12 cellular contexts compared by ENCODE assay signal in the genomic region with DNA sequence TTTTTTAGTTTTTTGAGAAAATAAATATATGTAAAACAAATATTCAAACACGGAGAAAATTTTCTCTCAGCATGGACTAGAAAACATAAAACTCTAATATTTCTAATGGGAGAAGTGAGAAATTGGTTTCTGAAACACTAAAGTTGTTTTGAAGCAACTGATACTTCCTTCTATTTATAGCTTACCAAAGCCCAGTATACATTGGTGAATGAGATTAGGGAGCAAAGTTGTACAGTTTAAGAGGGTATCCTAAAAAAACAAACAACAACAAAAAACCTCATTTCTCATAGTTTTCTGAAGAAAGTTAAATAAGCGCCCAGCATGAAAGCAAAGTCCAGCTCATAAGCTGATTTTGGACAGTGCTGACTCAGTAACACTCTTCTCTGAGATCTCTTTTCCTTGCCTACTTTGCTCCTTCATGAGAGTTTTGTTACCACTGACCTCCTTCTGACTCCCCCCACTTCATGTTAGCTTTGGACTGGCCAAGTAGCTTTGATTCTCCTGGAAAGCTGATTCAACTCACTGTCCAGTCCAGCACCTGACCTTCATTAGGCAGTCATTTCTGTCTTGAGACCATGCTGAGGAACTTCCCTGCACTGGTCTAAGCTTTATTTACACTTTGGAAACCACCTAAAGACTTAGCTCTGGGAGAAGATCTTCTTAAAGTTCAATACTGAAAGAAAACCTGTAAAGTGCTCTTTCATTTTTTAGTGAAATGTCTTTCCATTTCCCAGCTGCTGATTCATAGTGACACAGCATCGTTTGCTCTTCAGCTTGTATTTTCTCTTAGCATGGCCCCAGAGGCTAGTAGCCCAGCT. TPM values are rescaled to one million over a fixed set of nuclear protein-coding genes. Genes with fewer than 3 reads are reported as not detected.
DNase-seq lines count a peak whose midpoint lies in the region; ATAC-seq and TF ChIP-seq lines count a peak whose summit lies in the region.
"Had no signal": no experiment of that assay in that cellular context is flagged by ENCODE, and none has a peak within 500 bp of the region (broad histone marks: within the 10 kb centered on the region; RNA-seq: fewer than 3 reads in every experiment).

No MANE protein-coding gene starts in this region.

- BruUV-seq in OCI-LY7 (replicated peaks; lab: Mats Ljungman, UMichigan), result no TSS peak

- intact Hi-C loops in OCI-LY7 (cut with micrococcal nuclease; ENCODE audit: unreplicated experiment), result no loop called here

- H3K9me2 ChIP-seq in OCI-LY7 (ENCODE audit: insufficient read depth, low read length), result no peaks in the 10 kb centered on the region

- peaks cover under 1% of the 10 kb centered on the region for H3K36me3 Mint-ChIP-seq in T-helper 17 cell (ENCODE audit: low read depth)
- no peaks in the 10 kb centered on the region for H3K36me3 Mint-ChIP-seq in nephron progenitor cell (ENCODE audit: low read depth)

- no peak overlapping the region for H3K4me3 Mint-ChIP-seq in T-helper 17 cell
- H3K4me3 Mint-ChIP-seq in nephron progenitor cell, result no peak overlapping the region

- POLR2A ChIA-PET in OCI-LY7 (lab: Charles Lee), result no interaction called here

- H3K4me2 ChIP-seq in OCI-LY7 (ENCODE audit: low read length), result no peak overlapping the region
- H3K4me2 ChIP-seq: BLaER1 treated with 17β-estradiol and CSF1 and Interleukin-3, amounts not matched to agents 10 nM and 100 nM had no signal

- no peaks in the 10 kb centered on the region for H3K27me3 Mint-ChIP-seq in T-helper 17 cell
- H3K27me3 Mint-ChIP-seq in nephron progenitor cell (ENCODE audit: low read depth, poor library complexity), result no peaks in the 10 kb centered on the region
- H3K27me3 Mint-ChIP-seq: progenitor cell of endocrine pancreas had no signal

- H3K9me3 ChIP-seq in T-helper 17 cell (ENCODE audit: control insufficient read depth, low read length, poor library complexity, severe bottlenecking) (no peaks in the 10 kb centered on the region), OCI-LY7 (ENCODE audit: low read length) (no peaks in the 10 kb centered on the region)

- H2AFZ ChIP-seq in OCI-LY7 (ENCODE audit: low read length), result no peak overlapping the region

- no peak overlapping the region for H3K27ac ChIP-seq in OCI-LY7 (ENCODE audit: low read depth, low read length, poor library complexity, severe bottlenecking)
- H3K27ac ChIP-seq: BLaER1 treated with 17β-estradiol and CSF1 and Interleukin-3, amounts not matched to agents 10 nM and 100 nM; HL-60 had no signal

- H3K79me2 ChIP-seq in OCI-LY7 (ENCODE audit: insufficient read depth, low read depth, low read length), result no peaks in the 10 kb centered on the region

- CTCF ChIA-PET in OCI-LY7 (lab: Charles Lee; ENCODE audit: unreplicated experiment), result no interaction called here

- no peak for TF ChIP-seq CTCF in GM10266 (IDR thresholded peaks at IDR 0.05; ENCODE audit: control insufficient read depth, insufficient read depth, low read depth, missing control alignments)
- TF ChIP-seq CTCF in nephron progenitor cell (IDR thresholded peaks at IDR 0.05), result no peak
- TF ChIP-seq CTCF in OCI-LY7 (conservative IDR thresholded peaks at IDR 0.05; ENCODE audit: low read length), result no peak

- peaks cover 27% of the 10 kb centered on the region for H3K9me3 Mint-ChIP-seq in nephron progenitor cell

- H3K36me3 ChIP-seq in OCI-LY7 (ENCODE audit: insufficient read depth, low read length), result no peaks in the 10 kb centered on the region
- H3K36me3 ChIP-seq: BLaER1 treated with 17β-estradiol and CSF1 and Interleukin-3, amounts not matched to agents 10 nM and 100 nM had no signal

- ATAC-seq in GM19328 (IDR thresholded peaks at IDR 0.05; ENCODE audit: unreplicated experiment) (peak; percentile 78), HG02970 (IDR thresholded peaks at IDR 0.05; ENCODE audit: low FRiP score, unreplicated experiment) (peak; percentile 92), T-helper 17 cell (no peak)

- no peaks in the 10 kb centered on the region for H4K20me1 ChIP-seq in OCI-LY7 (ENCODE audit: insufficient read depth, low read length)
- H4K20me1 ChIP-seq: BLaER1 treated with 17β-estradiol and CSF1 and Interleukin-3, amounts not matched to agents 10 nM and 100 nM had no signal

- no peak overlapping the region for H3K4me3 ChIP-seq in OCI-LY7 (ENCODE audit: low read depth, low read length, poor library complexity, severe bottlenecking)
- H3K4me3 ChIP-seq: BLaER1 treated with 17β-estradiol and CSF1 and Interleukin-3, amounts not matched to agents 10 nM and 100 nM had no signal

- H3K4me1 Mint-ChIP-seq in T-helper 17 cell, result peaks cover 5% of the 10 kb centered on the region
- H3K4me1 Mint-ChIP-seq in nephron progenitor cell, result no peaks in the 10 kb centered on the region

- H3K4me1 ChIP-seq in OCI-LY7 (ENCODE audit: insufficient read depth, low read length, poor library complexity, severe bottlenecking), result no peaks in the 10 kb centered on the region
- H3K4me1 ChIP-seq: BLaER1 treated with 17β-estradiol and CSF1 and Interleukin-3, amounts not matched to agents 10 nM and 100 nM had no signal

- DNase-seq in GM10266 (ENCODE audit: extremely low spot score) (peak; percentile 17), T-helper 17 cell (no peak), nephron progenitor cell (no peak), AG08395 (ENCODE audit: low spot score) (no peak), OCI-LY7 (ENCODE audit: low spot score) (no peak), SHP77 (lab: John Stamatoyannopoulos, UW) (no peak)
- DNase-seq: NCI-H510A treated with DMSO at 0.1 percent for 48 hours had no signal

- H3K27ac Mint-ChIP-seq in T-helper 17 cell, result peak overlapping the region; percentile 21
- H3K27ac Mint-ChIP-seq in nephron progenitor cell, result no peak overlapping the region
- H3K27ac Mint-ChIP-seq: progenitor cell of endocrine pancreas had no signal

RNA-seq across cellular contexts. Expression of a gene that starts 21.8 kb away (rescaled TPM):
- total RNA-seq in T-helper 17 cell, result 10 to 100 TPM; 70.4 to 78.4 TPM
- total RNA-seq in OCI-LY7 (2014; rRNA removed; shearing (Covaris generic)), result 8.1 and 10.3 TPM in 2 replicates
- 15.1 and 23.0 TPM in 2 replicates for total RNA-seq in OCI-LY7 (2022)
- total RNA-seq: progenitor cell of endocrine pancreas had no signal
